In genomic region chr7:2307690-2308107, GRCh38 we compare ENCODE assay signal across 14 cellular contexts. TPM values are rescaled to one million over a fixed set of nuclear protein-coding genes. Genes with fewer than 3 reads are reported as not detected.
DNase-seq lines count a peak whose midpoint lies in the region; ATAC-seq, FAIRE-seq and TF ChIP-seq lines count a peak whose summit lies in the region.
"Had no signal": no experiment of that assay in that cellular context is flagged by ENCODE, and none has a peak within 500 bp of the region (broad histone marks: within the 10 kb centered on the region; RNA-seq: fewer than 3 reads in every experiment).

No MANE protein-coding gene starts in this region.

- H3K27me3 ChIP-seq in mononuclear cell (ENCODE audit: insufficient read depth, low read length) (no peaks in the 10 kb centered on the region), pancreas (no peaks in the 10 kb centered on the region), hepatocyte (no peaks in the 10 kb centered on the region), PC-9 (ENCODE audit: insufficient read depth, low read depth) (no peaks in the 10 kb centered on the region)
- H3K27me3 ChIP-seq: stomach had no signal

- no peaks in the 10 kb centered on the region for H4K20me1 ChIP-seq in hepatocyte (ENCODE audit: insufficient read depth, poor library complexity, severe bottlenecking)
- no peaks in the 10 kb centered on the region for H4K20me1 ChIP-seq in PC-9 (ENCODE audit: insufficient read depth)

- no peak for DNase-seq in pancreas
- DNase-seq in RWPE1 (ENCODE audit: low spot score) = no peak
- DNase-seq in hepatocyte (ENCODE audit: low spot score) = no peak
- DNase-seq in PC-9 = no peak
- DNase-seq: activated naive CD8-positive, alpha-beta T cell treated with anti-CD3 and anti-CD28 coated beads, Interleukin-2, amount 10 ng/mL, durations not matched to agents 7 days and 5 days; GDM1; left ventricle myocardium inferior; NCI-H2227 treated with DMSO at 0.1 percent for 48 hours; stomach had no signal

- POLR2A ChIA-PET in RWPE1 (lab: Yijun Ruan, JAX; ENCODE audit: low non-redundant PET) = no interaction called here
- POLR2A ChIA-PET in PC-9 (lab: Charles Lee; ENCODE audit: unreplicated experiment) = no interaction called here

- WGBS in pancreas, 2 donors = 86 to 90% methylated on average over 7 of the region's 7 CpGs
- 84% methylated on average over 7 of the region's 7 CpGs for WGBS in hepatocyte (ENCODE audit: low lambda C conversion rate, missing lambda C conversion rate)

- peak; percentile 46 for ATAC-seq in GM18517 (IDR thresholded peaks at IDR 0.05; ENCODE audit: unreplicated experiment)
- peak; percentile 43 for ATAC-seq in GM21619 (IDR thresholded peaks at IDR 0.05; ENCODE audit: unreplicated experiment)
- ATAC-seq in pancreas = no peak
- ATAC-seq: esophagus mucosa had no signal

- H3K4me2 ChIP-seq in hepatocyte (no peak overlapping the region), PC-9 (no peak overlapping the region)

- H3K36me3 ChIP-seq in pancreas (no peaks in the 10 kb centered on the region), hepatocyte (replicated peaks; ENCODE audit: insufficient read depth, low read depth) (no peaks in the 10 kb centered on the region), PC-9 (ENCODE audit: low read depth) (no peaks in the 10 kb centered on the region)

- H3K4me3 Mint-ChIP-seq in IgD-negative memory B cell = peak overlapping the region; percentile 78 to 95 (median 92)
- H3K4me3 Mint-ChIP-seq: activated naive CD8-positive, alpha-beta T cell treated with anti-CD3 and anti-CD28 coated beads, Interleukin-2, amount 10 ng/mL, durations not matched to agents 7 days and 5 days had no signal

- no TSS peak for BruUV-seq in PC-9 (replicated peaks; lab: Mats Ljungman, UMichigan)

- no peaks in the 10 kb centered on the region for H3K27me3 Mint-ChIP-seq in IgD-negative memory B cell
- H3K27me3 Mint-ChIP-seq: activated naive CD8-positive, alpha-beta T cell treated with anti-CD3 and anti-CD28 coated beads, Interleukin-2, amount 10 ng/mL, durations not matched to agents 7 days and 5 days had no signal

- FAIRE-seq in pancreas (lab: Jason Lieb, UNC) = no peak

- no peak overlapping the region for H2AFZ ChIP-seq in hepatocyte
- H2AFZ ChIP-seq in PC-9 = no peak overlapping the region

- no peak for TF ChIP-seq CTCF in pancreas (IDR thresholded peaks at IDR 0.05)
- no peak for TF ChIP-seq CTCF in RWPE1 (conservative IDR thresholded peaks at IDR 0.05; ENCODE audit: low read depth)
- TF ChIP-seq CTCF in hepatocyte (IDR thresholded peaks at IDR 0.05; ENCODE audit: poor library complexity) = no peak
- no peak for TF ChIP-seq CTCF in PC-9 (conservative IDR thresholded peaks at IDR 0.05)

- no peaks in the 10 kb centered on the region for H3K9me3 Mint-ChIP-seq in IgD-negative memory B cell
- H3K9me3 Mint-ChIP-seq: activated naive CD8-positive, alpha-beta T cell treated with anti-CD3 and anti-CD28 coated beads, Interleukin-2, amount 10 ng/mL, durations not matched to agents 7 days and 5 days had no signal

- H3K4me1 ChIP-seq in mononuclear cell (ENCODE audit: insufficient read depth, low read length) (peaks cover 31% of the 10 kb centered on the region), pancreas (no peaks in the 10 kb centered on the region), hepatocyte (ENCODE audit: insufficient read depth) (peaks cover 9% of the 10 kb centered on the region), PC-9 (replicated peaks; ENCODE audit: insufficient read depth) (no peaks in the 10 kb centered on the region)

- H3K4me3 ChIP-seq in mononuclear cell (ENCODE audit: low read length) (peak overlapping the region; percentile 1), pancreas (no peak overlapping the region), hepatocyte (no peak overlapping the region), PC-9 (no peak overlapping the region)
- H3K4me3 ChIP-seq: left ventricle myocardium inferior, stomach had no signal

- intact Hi-C loops in pancreas (cut with DNase I) (no loop called here), PC-9 (cut with micrococcal nuclease; ENCODE audit: unreplicated experiment) (loop anchor here (2.0 kb wide), 1 partner anchor 37 kb away; no protein-coding TSS in a partner anchor)

- peaks cover 5% of the 10 kb centered on the region for H3K36me3 Mint-ChIP-seq in IgD-negative memory B cell

- H3F3A ChIP-seq in PC-9 (ENCODE audit: insufficient read depth, low read depth) = peaks cover 24% of the 10 kb centered on the region; the same call in 1 of the 2 replicates

- no peaks in the 10 kb centered on the region for H3K9me2 ChIP-seq in hepatocyte (replicated peaks; ENCODE audit: insufficient read depth)
- H3K9me2 ChIP-seq in PC-9 (ENCODE audit: insufficient read depth) = no peaks in the 10 kb centered on the region

- H3K27ac ChIP-seq in pancreas (no peak overlapping the region), RWPE1 (no peak overlapping the region), hepatocyte (no peak overlapping the region), PC-9 (no peak overlapping the region)
- H3K27ac ChIP-seq: left ventricle myocardium inferior, stomach had no signal

- H3K27ac Mint-ChIP-seq in IgD-negative memory B cell = peak overlapping the region; percentile 63 to 96 (median 86)
- H3K27ac Mint-ChIP-seq: activated naive CD8-positive, alpha-beta T cell treated with anti-CD3 and anti-CD28 coated beads, Interleukin-2, amount 10 ng/mL, durations not matched to agents 7 days and 5 days had no signal

- CTCF ChIA-PET in RWPE1 (lab: Yijun Ruan, JAX) = interaction anchor here (0.5 kb wide), 1 partner anchor 13 kb away, joined by 3 read pairs; no protein-coding TSS in a partner anchor
- CTCF ChIA-PET in PC-9 (lab: Charles Lee) = interaction anchor here (0.7 kb wide), 1 partner anchor 151 kb away, joined by 9 read pairs; no protein-coding TSS in a partner anchor

- peaks cover 66% of the 10 kb centered on the region for H3K79me2 ChIP-seq in hepatocyte
- H3K79me2 ChIP-seq in PC-9 (ENCODE audit: low read depth) = peaks cover 24% of the 10 kb centered on the region

- peaks cover 26 to 39% (median 32%) of the 10 kb centered on the region in 3 donors for H3K4me1 Mint-ChIP-seq in IgD-negative memory B cell

- no peaks in the 10 kb centered on the region for H3K9me3 ChIP-seq in mononuclear cell (ENCODE audit: low read depth, low read length)
- no peaks in the 10 kb centered on the region for H3K9me3 ChIP-seq in pancreas
- H3K9me3 ChIP-seq in hepatocyte (ENCODE audit: low read depth) = no peaks in the 10 kb centered on the region
- no peaks in the 10 kb centered on the region for H3K9me3 ChIP-seq in PC-9 (ENCODE audit: insufficient read depth, low read depth)
- H3K9me3 ChIP-seq: left ventricle myocardium inferior, stomach had no signal

RNA-seq across cellular contexts. Expression of gene SNX8, which starts 6.5 kb away (rescaled TPM):
- polyA plus RNA-seq in IgD-negative memory B cell = 61.3 TPM
- 9.7 TPM for total RNA-seq in mononuclear cell
- 10 to 100 TPM in 4 of 6 donors, 1 to 10 TPM in 2; 9.3 to 16.1 (median 11.7) TPM for total RNA-seq in pancreas
- 10 to 100 TPM in 1 of 2 donors, 1 to 10 TPM in 1; 7.1 to 11.9 TPM for polyA plus RNA-seq in pancreas
- total RNA-seq in hepatocyte = 24.7 and 32.0 TPM in 2 replicates
- 81.4 and 98.0 TPM in 2 replicates for polyA plus RNA-seq in hepatocyte
- 73.9 and 102 TPM in 2 replicates for total RNA-seq in PC-9 (2021)

RNA-seq across cellular contexts. Expression of gene EIF3B, which starts 46.9 kb away (rescaled TPM):
- polyA plus RNA-seq in IgD-negative memory B cell (84.4 TPM), pancreas (10 to 100 TPM; 83.2 to 90.6 TPM), hepatocyte (139 and 145 TPM in 2 replicates)
- total RNA-seq in mononuclear cell (119 TPM), pancreas (100 to 1,000 TPM in 1 of 6 donors, 10 to 100 TPM in 5; 61.1 to 106 (median 72.4) TPM), hepatocyte (122 and 131 TPM in 2 replicates), PC-9 (2021) (299 and 302 TPM in 2 replicates)

Comparison
In these comparisons a context has a peak if more than half of its experiments do, and no peak if none do; other contexts are left out.
1. ATAC-seq: peak in GM18517 (single experiment) and GM21619 (single experiment); none in pancreas (0 of 4).